ENCODE assay signal across 10 cellular contexts in genomic region chr3:181210275-181210674, GRCh38.
DNase-seq lines count a peak whose midpoint lies in the region; ATAC-seq and FAIRE-seq lines count a peak whose summit lies in the region.
"Had no signal": no experiment of that assay in that cellular context is flagged by ENCODE, and none has a peak within 500 bp of the region (broad histone marks: within the 10 kb centered on the region; RNA-seq: fewer than 3 reads in every experiment).

No MANE protein-coding gene starts in this region.

- H3K36me3 ChIP-seq in small intestine (ENCODE audit: control insufficient read depth in 2 of 2, insufficient read depth in 2 of 2, low read length in 2 of 2): no peaks in the 10 kb centered on the region

- no peak overlapping the region for H3K4me3 ChIP-seq in small intestine (ENCODE audit: low read depth in 1 of 2, low read length in 2 of 2)

- no peaks in the 10 kb centered on the region for H3K9me3 ChIP-seq in small intestine (ENCODE audit: control insufficient read depth, low read depth)

- H3K36me3 Mint-ChIP-seq in activated T-cell treated with anti-CD3 and anti-CD28 coated beads, Interleukin-2, amount 50 U/mL, for 24 hours (ENCODE audit: low read depth): no peaks in the 10 kb centered on the region

- H3K27me3 Mint-ChIP-seq in activated T-cell treated with anti-CD3 and anti-CD28 coated beads, Interleukin-2, amount 50 U/mL, for 24 hours: peaks cover 11% of the 10 kb centered on the region

- H3K27me3 ChIP-seq in small intestine (ENCODE audit: control insufficient read depth in 2 of 2, insufficient read depth in 2 of 2, low read length in 2 of 2): no peaks in the 10 kb centered on the region

- no peak for FAIRE-seq in small intestine (lab: Jason Lieb, UNC)

- no peaks in the 10 kb centered on the region for H3K4me1 Mint-ChIP-seq in activated T-cell treated with anti-CD3 and anti-CD28 coated beads, Interleukin-2, amount 50 U/mL, for 24 hours (ENCODE audit: low read depth)

- no peaks in the 10 kb centered on the region for H3K9me3 Mint-ChIP-seq in activated T-cell treated with anti-CD3 and anti-CD28 coated beads, Interleukin-2, amount 50 U/mL, for 24 hours

- WGBS in small intestine, 3 donors: 8 to 14% (median 11%) methylated on average over 2 of the region's 2 CpGs

- no peak overlapping the region for H3K4me3 Mint-ChIP-seq in activated T-cell treated with anti-CD3 and anti-CD28 coated beads, Interleukin-2, amount 50 U/mL, for 24 hours

- H3K4me1 ChIP-seq in small intestine (ENCODE audit: control insufficient read depth in 2 of 2, insufficient read depth in 1 of 2, low read depth in 1 of 2, low read length in 1 of 2): no peaks in the 10 kb centered on the region

- DNase-seq in ELR (ENCODE audit: low read depth): peak; percentile 12
- peak; percentile 8 to 84 (median 28) for DNase-seq in NCI-H1417 (lab: John Stamatoyannopoulos, UW)
- DNase-seq in amniotic epithelial cell (ENCODE audit: low read depth): peak; percentile 6
- peak; percentile 59 for DNase-seq in medulla oblongata (ENCODE audit: extremely low spot score)
- DNase-seq in small intestine: no peak
- no peak for DNase-seq in amygdala (lab: John Stamatoyannopoulos, UW)
- DNase-seq in activated T-cell treated with anti-CD3 and anti-CD28 coated beads, Interleukin-2, amount 50 U/mL, for 24 hours: no peak
- DNase-seq: NCI-H524 treated with DMSO at 0.1 percent for 48 hours, posterior cingulate gyrus had no signal

- ATAC-seq in HG02852 (IDR thresholded peaks at IDR 0.05; ENCODE audit: unreplicated experiment): no peak

- no peak overlapping the region for H3K27ac ChIP-seq in small intestine (ENCODE audit: low read depth in 1 of 2, low read length in 1 of 2)

- no peak overlapping the region for H3K27ac Mint-ChIP-seq in activated T-cell treated with anti-CD3 and anti-CD28 coated beads, Interleukin-2, amount 50 U/mL, for 24 hours

Comparison
In these comparisons a context has a peak if more than half of its experiments do, and no peak if none do; other contexts are left out.
1. DNase-seq: peak in ELR (single experiment), NCI-H1417 (3 of 3), amniotic epithelial cell (single experiment) and medulla oblongata (single experiment); none in small intestine (single experiment), amygdala (0 of 56) and activated T-cell treated with anti-CD3 and anti-CD28 coated beads, Interleukin-2, amount 50 U/mL, for 24 hours (single experiment).